9 cellular contexts compared by ENCODE assay signal in the genomic region with DNA sequence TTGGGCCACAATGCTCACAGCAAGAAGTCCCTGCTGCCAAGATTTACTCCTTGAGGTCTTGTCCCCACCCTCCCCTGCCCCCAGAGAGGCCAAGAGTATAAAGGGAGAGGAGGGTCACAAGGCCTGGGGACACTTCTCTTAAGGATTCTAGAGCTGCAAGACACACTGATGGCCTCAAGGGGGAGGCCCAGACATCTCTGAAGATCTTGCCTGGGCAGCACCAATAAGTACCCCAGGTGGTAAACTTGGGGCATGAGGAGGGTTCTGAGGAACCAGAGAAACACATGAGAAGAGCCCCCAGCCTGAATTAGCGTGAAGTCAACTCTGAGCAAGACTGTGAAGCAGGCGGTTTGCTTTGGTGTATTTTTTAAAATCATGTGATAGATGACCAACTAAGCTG. TPM values are rescaled to one million over a fixed set of nuclear protein-coding genes. Genes with fewer than 3 reads are reported as not detected.
DNase-seq lines count a peak whose midpoint lies in the region; ATAC-seq, FAIRE-seq and TF ChIP-seq lines count a peak whose summit lies in the region.
"Had no signal": no experiment of that assay in that cellular context is flagged by ENCODE, and none has a peak within 500 bp of the region (broad histone marks: within the 10 kb centered on the region; RNA-seq: fewer than 3 reads in every experiment).

No MANE protein-coding gene starts in this region.

- no peak overlapping the region for H3K27ac Mint-ChIP-seq in effector memory CD8-positive, alpha-beta T cell

- H3K36me3 ChIP-seq in OCI-LY7 (ENCODE audit: insufficient read depth, low read length) = no peaks in the 10 kb centered on the region

- TF ChIP-seq POLR2A in A549 (IDR thresholded peaks at IDR 0.05; ENCODE audit: low read length) = no peak

- peak in 1 of 2 experiments; percentile 40; a peak in 2 of 5 replicates for TF ChIP-seq RAD21 in A549 (conservative IDR thresholded peaks at IDR 0.05 in 1 of 2, IDR thresholded peaks at IDR 0.05 in 1 of 2)

- no peaks in the 10 kb centered on the region for H4K20me1 ChIP-seq in OCI-LY7 (ENCODE audit: insufficient read depth, low read length)

- H3K4me2 ChIP-seq in A549 (no peak overlapping the region), OCI-LY7 (ENCODE audit: low read length) (no peak overlapping the region)

- ATAC-seq in A549 = peak; percentile 57 to 80; a peak in 3 of 6 replicates
- ATAC-seq in GM21717 (IDR thresholded peaks at IDR 0.05; ENCODE audit: unreplicated experiment) = no peak
- ATAC-seq in effector memory CD8-positive, alpha-beta T cell (replicated peaks) = no peak
- ATAC-seq in GM21447 (IDR thresholded peaks at IDR 0.05; ENCODE audit: unreplicated experiment) = no peak

- H3K79me2 ChIP-seq in OCI-LY7 (ENCODE audit: insufficient read depth, low read depth, low read length) = no peaks in the 10 kb centered on the region

- WGBS in A549 (ENCODE audit: missing lambda C conversion rate) = 76% methylated on average over 2 of the region's 2 CpGs

- CTCF ChIA-PET in A549 (lab: Yijun Ruan, JAX) = interaction anchor here (1.1 to 15.8 kb wide), 7 partner anchors 8 to 47 kb away, joined by 3 to 187 read pairs (median 7); no protein-coding TSS in a partner anchor
- CTCF ChIA-PET in OCI-LY7 (lab: Charles Lee; ENCODE audit: unreplicated experiment) = no interaction called here

- no peak overlapping the region for H3K4me3 Mint-ChIP-seq in effector memory CD8-positive, alpha-beta T cell

- H3K4me1 ChIP-seq in A549 = peaks cover 1% of the 10 kb centered on the region; the same call in 2 of the 3 replicates
- no peaks in the 10 kb centered on the region for H3K4me1 ChIP-seq in OCI-LY7 (ENCODE audit: insufficient read depth, low read length, poor library complexity, severe bottlenecking)

- H3K4me1 Mint-ChIP-seq in effector memory CD8-positive, alpha-beta T cell (ENCODE audit: low read depth in 2 of 2) = peaks cover 0 to 1% of the 10 kb centered on the region in 2 donors

- FAIRE-seq in A549 (lab: Jason Lieb, UNC) = no peak
- FAIRE-seq: endothelial cell of umbilical vein had no signal

- intact Hi-C loops in OCI-LY7 (cut with micrococcal nuclease; ENCODE audit: unreplicated experiment) = no loop called here

- no peak overlapping the region for H2AFZ ChIP-seq in OCI-LY7 (ENCODE audit: low read length)

- DNase-seq in A549 (ENCODE audit: low read depth in 1 of 2, low spot score in 1 of 2) (peak in 1 of 2 experiments; percentile 43), OCI-LY7 (ENCODE audit: low spot score) (peak; percentile 56), fibroblast of mammary gland (ENCODE audit: low read depth) (peak; percentile 18), NCI-H748 (lab: John Stamatoyannopoulos, UW; ENCODE audit: unreplicated experiment) (no peak)
- DNase-seq in effector memory CD8-positive, alpha-beta T cell = no peak

- TF ChIP-seq EP300 in A549 (IDR thresholded peaks at IDR 0.05) = no peak

- H3K9me3 Mint-ChIP-seq in effector memory CD8-positive, alpha-beta T cell = no peaks in the 10 kb centered on the region

- TF ChIP-seq CTCF in A549 (IDR thresholded peaks at IDR 0.05) (peak; percentile 12; the same call in 1 of the 3 replicates), GM12872 (IDR thresholded peaks at IDR 0.05; ENCODE audit: insufficient read depth, low read depth, low read length) (peak; percentile 59), OCI-LY7 (conservative IDR thresholded peaks at IDR 0.05; ENCODE audit: low read length) (peak; percentile 75), fibroblast of mammary gland (conservative IDR thresholded peaks at IDR 0.05; ENCODE audit: control insufficient read depth, insufficient read depth, low read depth, low read length) (peak; percentile 34)

- H3K9me3 ChIP-seq in A549 = no peaks in the 10 kb centered on the region
- H3K9me3 ChIP-seq in OCI-LY7 (ENCODE audit: low read length) = no peaks in the 10 kb centered on the region

- peaks cover 5 to 37% of the 10 kb centered on the region in 2 donors for H3K27me3 Mint-ChIP-seq in effector memory CD8-positive, alpha-beta T cell

- no peak overlapping the region for H3K4me3 ChIP-seq in A549
- no peak overlapping the region for H3K4me3 ChIP-seq in OCI-LY7 (ENCODE audit: low read depth, low read length, poor library complexity, severe bottlenecking)
- no peak overlapping the region for H3K4me3 ChIP-seq in fibroblast of mammary gland (ENCODE audit: control insufficient read depth, low read depth, low read length)

- no peaks in the 10 kb centered on the region for H3K36me3 Mint-ChIP-seq in effector memory CD8-positive, alpha-beta T cell (ENCODE audit: insufficient read depth)

- H3K27ac ChIP-seq in A549 = no peak overlapping the region
- H3K27ac ChIP-seq in OCI-LY7 (ENCODE audit: low read depth, low read length, poor library complexity, severe bottlenecking) = no peak overlapping the region

- POLR2A ChIA-PET in A549 (lab: Yijun Ruan, JAX) (interaction anchor here (0.9 to 1.2 kb wide), 4 partner anchors 11 to 91 kb away, joined by 3 to 7 read pairs (median 4); no protein-coding TSS in a partner anchor), OCI-LY7 (lab: Charles Lee) (interaction anchor here (0.5 to 1.2 kb wide), 3 partner anchors 11 to 91 kb away, joined by 3 to 4 read pairs (median 3); no protein-coding TSS in a partner anchor)

- no peaks in the 10 kb centered on the region for H3K9me2 ChIP-seq in OCI-LY7 (ENCODE audit: insufficient read depth, low read length)

- no TSS peak for BruUV-seq in OCI-LY7 (replicated peaks; lab: Mats Ljungman, UMichigan)

TF ChIP-seq in A549, 52 proteins besides CTCF, POLR2A, EP300 and RAD21:
- TF ChIP-seq, protein P1, sequence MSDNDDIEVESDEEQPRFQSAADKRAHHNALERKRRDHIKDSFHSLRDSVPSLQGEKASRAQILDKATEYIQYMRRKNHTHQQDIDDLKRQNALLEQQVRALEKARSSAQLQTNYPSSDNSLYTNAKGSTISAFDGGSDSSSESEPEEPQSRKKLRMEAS (IDR thresholded peaks at IDR 0.05) = no peak
- TF ChIP-seq CHD4 (IDR thresholded peaks at IDR 0.05; ENCODE audit: borderline replicate concordance) = no peak
- no peak for TF ChIP-seq MYC (IDR thresholded peaks at IDR 0.05; ENCODE audit: borderline replicate concordance, low read length)
- no peak for TF ChIP-seq HOXB13 (CRISPR knock-in tag; IDR thresholded peaks at IDR 0.05; ENCODE audit: low read depth)

RNA-seq across cellular contexts. Expression of a gene that starts 26.8 kb away (rescaled TPM):
- 20.0 and 27.3 TPM in 2 replicates for polyA plus RNA-seq in A549 (2011; rRNA removed)
- polyA plus RNA-seq in A549 (2012; cell fraction: cytosol; rRNA removed) = 11.2 and 12.7 TPM in 2 replicates
- 16.4 and 17.8 TPM in 2 replicates for polyA plus RNA-seq in A549 (2012; cell fraction: nucleus; rRNA removed)
- 10.8 to 13.8 TPM (median 11.8 TPM) in 3 replicates for polyA plus RNA-seq in A549 (2017; fragmentation: RNase III; extraction: RNeasy Plus Mini Kit Qiagen cat#74134 plus additional on column Dnase treatment)
- polyA minus RNA-seq in A549 (2011; rRNA and poly(A)+ RNA removed) = 97.1 and 132 TPM in 2 replicates
- total RNA-seq in OCI-LY7 (2014; rRNA removed; shearing (Covaris generic)) = 37.0 and 37.8 TPM in 2 replicates
- 51.0 and 61.1 TPM in 2 replicates for total RNA-seq in OCI-LY7 (2022)

RNA-seq across cellular contexts. Expression of a gene that starts 53.0 kb away (rescaled TPM):
- not detected in 2 replicates for polyA plus RNA-seq in A549 (2011; rRNA removed)
- 0.01 TPM in 1 of 2 replicates, not detected in the other for polyA plus RNA-seq in A549 (2012; cell fraction: cytosol; rRNA removed)
- polyA plus RNA-seq in A549 (2012; cell fraction: nucleus; rRNA removed) = not detected in 2 replicates
- not detected in 3 replicates for polyA plus RNA-seq in A549 (2017; fragmentation: RNase III; extraction: RNeasy Plus Mini Kit Qiagen cat#74134 plus additional on column Dnase treatment)
- polyA minus RNA-seq in A549 (2011; rRNA and poly(A)+ RNA removed) = not detected in 2 replicates
- 0.22 TPM in 1 of 2 replicates, not detected in the other for total RNA-seq in OCI-LY7 (2014; rRNA removed; shearing (Covaris generic))
- total RNA-seq in OCI-LY7 (2022) = not detected in 2 replicates
- total RNA-seq: endothelial cell of umbilical vein had no signal

Comparison
In these comparisons a context has a peak if more than half of its experiments do, and no peak if none do; other contexts are left out.
1. ATAC-seq: peak in A549 (2 of 2); none in GM21717 (single experiment), effector memory CD8-positive, alpha-beta T cell (single experiment) and GM21447 (single experiment).
2. DNase-seq: peak in OCI-LY7 (single experiment) and fibroblast of mammary gland (single experiment); none in NCI-H748 (single experiment) and effector memory CD8-positive, alpha-beta T cell (0 of 3).
3. CTCF ChIP-seq: peak in every context shown above with its lines; median percentile 75 in OCI-LY7; 59 in GM12872; 34 in fibroblast of mammary gland; 12 in A549.